Comparison of ENCODE assay signal across 9 cellular contexts in the genomic region with DNA sequence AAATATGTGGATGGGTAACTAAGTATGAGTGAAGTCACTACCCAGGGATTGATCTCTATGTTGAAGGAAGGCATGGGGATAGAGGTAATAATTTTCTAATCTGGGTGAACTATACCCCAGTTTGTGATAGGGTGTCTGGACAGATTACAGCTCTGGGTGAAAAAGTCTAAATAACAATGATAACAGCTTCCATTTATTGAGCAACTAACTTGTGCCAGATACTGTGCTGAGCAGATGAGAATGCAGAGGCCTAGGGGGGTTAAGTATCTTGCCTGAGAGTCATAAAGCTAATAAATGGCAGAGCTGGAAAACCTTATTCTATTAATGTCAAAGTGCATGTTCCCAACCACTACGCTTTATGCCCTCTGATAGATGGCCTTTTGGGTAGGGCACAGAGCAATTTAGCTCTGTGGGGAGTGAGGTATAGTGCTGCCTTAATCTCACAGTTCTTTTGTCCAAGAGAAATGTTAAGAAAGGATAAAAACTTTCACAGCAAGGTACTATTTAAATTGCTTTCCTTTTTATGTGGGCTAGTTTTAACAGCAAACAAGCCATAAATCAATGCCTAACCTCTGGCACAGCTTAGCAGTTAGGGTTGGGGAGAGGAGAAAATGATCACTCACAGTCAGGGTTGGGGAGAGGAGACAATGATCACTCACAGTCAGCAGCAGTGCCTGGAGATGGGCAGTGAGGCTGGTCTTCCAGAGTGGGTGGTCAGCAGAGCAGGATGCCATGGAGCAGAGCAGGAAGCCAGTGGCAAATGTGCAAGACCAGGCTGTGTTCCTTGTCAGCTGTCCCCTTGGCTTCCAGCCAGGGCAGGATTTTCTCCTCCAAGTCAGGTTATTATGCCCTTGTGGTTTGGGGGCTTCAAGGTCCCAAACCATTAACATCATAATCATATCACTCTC.
DNase-seq lines count a peak whose midpoint lies in the region; ATAC-seq and TF ChIP-seq lines count a peak whose summit lies in the region.
"Had no signal": no experiment of that assay in that cellular context is flagged by ENCODE, and none has a peak within 500 bp of the region (broad histone marks: within the 10 kb centered on the region; RNA-seq: fewer than 3 reads in every experiment).

No MANE protein-coding gene starts in this region.

- TF ChIP-seq CTCF in Calu3 (IDR thresholded peaks at IDR 0.05; ENCODE audit: unreplicated experiment) = no peak
- TF ChIP-seq CTCF in mesothelial cell of epicardium (IDR thresholded peaks at IDR 0.05; ENCODE audit: unreplicated experiment) = no peak

- H3K27ac Mint-ChIP-seq in Calu3 (ENCODE audit: unreplicated experiment) = no peak overlapping the region
- H3K27ac Mint-ChIP-seq in mesothelial cell of epicardium = peak overlapping the region; percentile 88

- peaks cover 12% of the 10 kb centered on the region for H3K4me1 Mint-ChIP-seq in Calu3 (ENCODE audit: low read depth, unreplicated experiment)
- peaks cover 37% of the 10 kb centered on the region for H3K4me1 Mint-ChIP-seq in mesothelial cell of epicardium

- H3K36me3 Mint-ChIP-seq in Calu3 (ENCODE audit: insufficient read depth, unreplicated experiment) (no peaks in the 10 kb centered on the region), mesothelial cell of epicardium (peaks cover 5% of the 10 kb centered on the region)

- BruUV-seq in Calu3 (replicated peaks; lab: Mats Ljungman, UMichigan) = no TSS peak

- no peak for ATAC-seq in HG03280 (IDR thresholded peaks at IDR 0.05; ENCODE audit: unreplicated experiment)
- no peak for ATAC-seq in HG03097 (IDR thresholded peaks at IDR 0.05; ENCODE audit: low FRiP score, unreplicated experiment)

- no peaks in the 10 kb centered on the region for H3K9me3 Mint-ChIP-seq in Calu3 (ENCODE audit: low read depth, unreplicated experiment)
- peaks cover 10% of the 10 kb centered on the region for H3K9me3 Mint-ChIP-seq in mesothelial cell of epicardium

- intact Hi-C loops in Calu3 (cut with micrococcal nuclease; ENCODE audit: unreplicated experiment) = no loop called here

- H3K27me3 Mint-ChIP-seq in Calu3 (ENCODE audit: unreplicated experiment) = no peaks in the 10 kb centered on the region
- H3K27me3 Mint-ChIP-seq in mesothelial cell of epicardium (ENCODE audit: low read depth) = no peaks in the 10 kb centered on the region

- CTCF ChIA-PET in Calu3 (lab: Charles Lee) = interaction anchor here (1.0 kb wide), 1 partner anchor 16 kb away, joined by 3 read pairs; no protein-coding TSS in a partner anchor

- DNase-seq in Calu3 (peak; percentile 20), NCI-H146 (lab: John Stamatoyannopoulos, UW) (peak; percentile 97), amniotic epithelial cell (ENCODE audit: low read depth) (peak; percentile 26), mesothelial cell of epicardium (ENCODE audit: low spot score in 2 of 2, unreplicated experiment in 2 of 2) (no peak)
- no peak for DNase-seq in activated CD4-positive, CD25-positive, alpha-beta regulatory T cell treated with anti-CD3 and anti-CD28 coated beads, Interleukin-2, amount 50 U/mL, for 72 hours
- no peak for DNase-seq in stimulated activated CD8-positive, alpha-beta memory T cell treated with anti-CD3 and anti-CD28 coated beads, Interleukin-4, amount 100 ng/mL, for 48 hours
- DNase-seq: esophagus squamous epithelium had no signal

- H3K4me3 Mint-ChIP-seq in Calu3 (ENCODE audit: low read depth, unreplicated experiment) (no peak overlapping the region), mesothelial cell of epicardium (no peak overlapping the region)

Comparison
In these comparisons a context has a peak if more than half of its experiments do, and no peak if none do; other contexts are left out.
1. DNase-seq: peak in Calu3 (single experiment), NCI-H146 (single experiment) and amniotic epithelial cell (single experiment); none in mesothelial cell of epicardium (0 of 2), activated CD4-positive, CD25-positive, alpha-beta regulatory T cell treated with anti-CD3 and anti-CD28 coated beads, Interleukin-2, amount 50 U/mL, for 72 hours (single experiment) and stimulated activated CD8-positive, alpha-beta memory T cell treated with anti-CD3 and anti-CD28 coated beads, Interleukin-4, amount 100 ng/mL, for 48 hours (single experiment).